Comparison of ENCODE assay signal across 31 cellular contexts in genomic region chr11:70552167-70552435, GRCh38.
"Had no signal": no experiment of that assay in that cellular context is flagged by ENCODE, and none has a peak within 500 bp of the region (broad histone marks: within the 10 kb centered on the region; RNA-seq: fewer than 3 reads in every experiment).

No MANE protein-coding gene starts in this region.

- H3K4me3 Mint-ChIP-seq: activated CD4-positive, alpha-beta T cell treated with anti-CD3 and anti-CD28 coated beads for 36 hours; activated naive CD8-positive, alpha-beta T cell treated with anti-CD3 and anti-CD28 coated beads, Interleukin-2, amount 10 ng/mL, durations not matched to agents 7 days and 5 days; naive thymus-derived CD4-positive, alpha-beta T cell; stimulated activated memory B cell treated with anti-CD40 and anti-IgM and Interleukin-4, amounts not matched to agents 10 μg/mL and 1 μg/mL and 100 μg/mL, for 72 hours; stimulated activated naive CD8-positive, alpha-beta T cell treated with anti-CD3 and anti-CD28 coated beads, Interleukin-15, amount 100 ng/mL, for 72 hours; T-helper 2 cell treated with Interferon-gamma antibody and Interleukin-4, amounts not matched to agents 5 μg/mL and 100 μg/mL, for 36 hours had no signal

- H3K4me3 ChIP-seq: ascending aorta, pancreas, psoas muscle, sigmoid colon, upper lobe of left lung, vagina had no signal

- H3K27me3 Mint-ChIP-seq: activated CD4-positive, alpha-beta T cell treated with anti-CD3 and anti-CD28 coated beads for 36 hours; stimulated activated naive CD8-positive, alpha-beta T cell treated with anti-CD3 and anti-CD28 coated beads, Interleukin-15, amount 100 ng/mL, for 72 hours had no signal

- H3K36me3 Mint-ChIP-seq: activated naive CD8-positive, alpha-beta T cell treated with anti-CD3 and anti-CD28 coated beads, Interleukin-2, amount 10 ng/mL, durations not matched to agents 7 days and 5 days; naive thymus-derived CD4-positive, alpha-beta T cell; stimulated activated memory B cell treated with anti-CD40 and anti-IgM and Interleukin-4, amounts not matched to agents 10 μg/mL and 1 μg/mL and 100 μg/mL, for 72 hours had no signal

- H3K27ac Mint-ChIP-seq: activated CD4-positive, alpha-beta T cell treated with anti-CD3 and anti-CD28 coated beads for 36 hours; activated naive CD8-positive, alpha-beta T cell treated with anti-CD3 and anti-CD28 coated beads, Interleukin-2, amount 10 ng/mL, durations not matched to agents 7 days and 5 days; stimulated activated memory B cell treated with anti-CD40 and anti-IgM and Interleukin-4, amounts not matched to agents 10 μg/mL and 1 μg/mL and 100 μg/mL, for 72 hours; stimulated activated naive CD8-positive, alpha-beta T cell treated with anti-CD3 and anti-CD28 coated beads, Interleukin-15, amount 100 ng/mL, for 72 hours; T-helper 2 cell treated with Interferon-gamma antibody and Interleukin-4, amounts not matched to agents 5 μg/mL and 100 μg/mL, for 36 hours had no signal

- H3K4me1 Mint-ChIP-seq: activated CD4-positive, alpha-beta T cell treated with anti-CD3 and anti-CD28 coated beads for 36 hours; activated naive CD8-positive, alpha-beta T cell treated with anti-CD3 and anti-CD28 coated beads, Interleukin-2, amount 10 ng/mL, durations not matched to agents 7 days and 5 days; naive thymus-derived CD4-positive, alpha-beta T cell; stimulated activated memory B cell treated with anti-CD40 and anti-IgM and Interleukin-4, amounts not matched to agents 10 μg/mL and 1 μg/mL and 100 μg/mL, for 72 hours; stimulated activated naive CD8-positive, alpha-beta T cell treated with anti-CD3 and anti-CD28 coated beads, Interleukin-15, amount 100 ng/mL, for 72 hours had no signal

- H3K4me1 ChIP-seq: ascending aorta, pancreas, psoas muscle, sigmoid colon, vagina had no signal

- H3K27ac ChIP-seq: ascending aorta, pancreas, psoas muscle, sigmoid colon, upper lobe of left lung, vagina had no signal

- DNase-seq: activated CD4-positive, alpha-beta T cell treated with anti-CD3 and anti-CD28 coated beads for 36 hours; activated CD4-positive, CD25-positive, alpha-beta regulatory T cell; activated effector memory CD4-positive, alpha-beta T cell treated with Interleukin-2 at 50 U/mL for 16 hours; activated naive CD4-positive, alpha-beta T cell treated with Interleukin-2 at 50 U/mL for 16 hours; activated naive CD8-positive, alpha-beta T cell treated with anti-CD3 and anti-CD28 coated beads, Interleukin-2, amount 10 ng/mL, durations not matched to agents 7 days and 5 days; activated T-cell treated with anti-CD3 and anti-CD28 coated beads for 4 hours; caudate nucleus; cortex of kidney; foreskin fibroblast; head of caudate nucleus; hippocampal formation; left colon; midbrain; naive thymus-derived CD4-positive, alpha-beta T cell; sigmoid colon; small intestine; stimulated activated CD4-positive, alpha-beta T cell treated with anti-CD3 and anti-CD28 coated beads, Interleukin-1b, Interleukin-23, amount 100 ng/mL, for 48 hours; stimulated activated CD4-positive, alpha-beta T cell treated with anti-CD3 and anti-CD28 coated beads, Interleukin-4, amount 100 ng/mL, for 4 hours; stimulated activated CD8-positive, alpha-beta memory T cell treated with anti-CD3 and anti-CD28 coated beads, Interleukin-4, amount 100 ng/mL, for 48 hours; stimulated activated naive CD8-positive, alpha-beta T cell treated with anti-CD3 and anti-CD28 coated beads, Interleukin-15, amount 100 ng/mL, for 72 hours; substantia nigra; T-helper 1 cell had no signal

- ATAC-seq: activated CD4-positive, alpha-beta T cell treated with anti-CD3 and anti-CD28 coated beads for 36 hours; esophagus mucosa; left colon; naive thymus-derived CD4-positive, alpha-beta T cell; pancreas; psoas muscle; stimulated activated memory B cell treated with anti-CD40 and anti-IgM and Interleukin-4, amounts not matched to agents 10 μg/mL and 1 μg/mL and 100 μg/mL, for 72 hours; stimulated activated naive CD8-positive, alpha-beta T cell treated with anti-CD3 and anti-CD28 coated beads, Interleukin-15, amount 100 ng/mL, for 72 hours had no signal

- H3K9me3 Mint-ChIP-seq: activated naive CD8-positive, alpha-beta T cell treated with anti-CD3 and anti-CD28 coated beads, Interleukin-2, amount 10 ng/mL, durations not matched to agents 7 days and 5 days; naive thymus-derived CD4-positive, alpha-beta T cell; stimulated activated memory B cell treated with anti-CD40 and anti-IgM and Interleukin-4, amounts not matched to agents 10 μg/mL and 1 μg/mL and 100 μg/mL, for 72 hours; stimulated activated naive CD8-positive, alpha-beta T cell treated with anti-CD3 and anti-CD28 coated beads, Interleukin-15, amount 100 ng/mL, for 72 hours; T-helper 2 cell treated with Interferon-gamma antibody and Interleukin-4, amounts not matched to agents 5 μg/mL and 100 μg/mL, for 36 hours had no signal

- H3K27me3 ChIP-seq: ascending aorta, pancreas, sigmoid colon, upper lobe of left lung, vagina had no signal

- H3K9me3 ChIP-seq: ascending aorta, pancreas, psoas muscle, sigmoid colon, upper lobe of left lung, vagina had no signal

- FAIRE-seq: keratinocyte, pancreas, small intestine had no signal

- H3K36me3 ChIP-seq: ascending aorta, pancreas, sigmoid colon, upper lobe of left lung, vagina had no signal
